Comparison of ENCODE assay signal across 10 cellular contexts in the genomic region with DNA sequence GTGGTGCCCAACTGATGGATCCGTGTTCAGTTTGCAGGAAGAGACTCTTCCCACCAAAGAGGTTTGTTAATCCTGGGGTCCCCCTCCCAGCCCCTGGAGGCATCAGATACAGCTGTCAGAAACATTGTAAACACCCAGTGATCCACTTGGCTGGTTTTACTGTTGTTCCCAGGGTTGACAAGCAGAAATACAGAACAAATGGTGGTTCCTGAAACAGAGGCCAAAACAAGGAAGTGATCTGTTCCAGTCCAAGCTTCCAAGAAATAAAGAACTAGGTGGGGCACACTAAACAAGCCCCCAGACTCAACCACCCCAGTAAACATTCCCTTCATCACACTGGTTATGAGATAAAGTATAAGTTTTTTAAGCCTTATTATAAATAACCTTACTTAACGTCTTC. TPM values are rescaled to one million over a fixed set of nuclear protein-coding genes. Genes with fewer than 3 reads are reported as not detected.
DNase-seq lines count a peak whose midpoint lies in the region; ATAC-seq and TF ChIP-seq lines count a peak whose summit lies in the region.
"Had no signal": no experiment of that assay in that cellular context is flagged by ENCODE, and none has a peak within 500 bp of the region (broad histone marks: within the 10 kb centered on the region; RNA-seq: fewer than 3 reads in every experiment).

No MANE protein-coding gene starts in this region.

- ATAC-seq in Right ventricle myocardium inferior (no peak), upper lobe of right lung (peak; percentile 58), GM18867 (IDR thresholded peaks at IDR 0.05; ENCODE audit: unreplicated experiment) (no peak)

- H3K9me3 Mint-ChIP-seq in activated naive CD8-positive, alpha-beta T cell (ENCODE audit: low read depth), result peaks cover 5% of the 10 kb centered on the region

- intact Hi-C loops in left ventricle myocardium inferior (cut with micrococcal nuclease), result no loop called here
- intact Hi-C loops in Right ventricle myocardium inferior (cut with DNase I), result loop anchor here (5.0 kb wide), 1 partner anchor 146 kb away; no protein-coding TSS in a partner anchor
- intact Hi-C loops in upper lobe of right lung (cut with DNase I), result no loop called here

- H3K4me3 Mint-ChIP-seq in activated naive CD8-positive, alpha-beta T cell, result peak overlapping the region; percentile 88

- H3K27me3 Mint-ChIP-seq in activated naive CD8-positive, alpha-beta T cell, result no peaks in the 10 kb centered on the region

- peaks cover 4% of the 10 kb centered on the region for H3K9me3 ChIP-seq in left ventricle myocardium inferior (replicated peaks)
- no peaks in the 10 kb centered on the region for H3K9me3 ChIP-seq in upper lobe of right lung
- H3K9me3 ChIP-seq: SJSA1 had no signal

- H3K27me3 ChIP-seq in left ventricle myocardium inferior (ENCODE audit: low read depth) (no peaks in the 10 kb centered on the region), upper lobe of right lung (no peaks in the 10 kb centered on the region)
- H3K27me3 ChIP-seq: SJSA1 had no signal

- peaks cover 10% of the 10 kb centered on the region for H3K4me1 ChIP-seq in left ventricle myocardium inferior
- no peaks in the 10 kb centered on the region for H3K4me1 ChIP-seq in upper lobe of right lung
- H3K4me1 ChIP-seq: SJSA1 had no signal

- no peak overlapping the region for H3K27ac Mint-ChIP-seq in activated naive CD8-positive, alpha-beta T cell

- H3K27ac ChIP-seq in left ventricle myocardium inferior (replicated peaks), result peak overlapping the region; percentile 95
- H3K27ac ChIP-seq in upper lobe of right lung, result peak overlapping the region; percentile 90

- peak overlapping the region; percentile 80 for H3K4me3 ChIP-seq in left ventricle myocardium inferior
- H3K4me3 ChIP-seq in upper lobe of right lung, result peak overlapping the region; percentile 62

- peaks cover 41% of the 10 kb centered on the region for H3K4me1 Mint-ChIP-seq in activated naive CD8-positive, alpha-beta T cell (ENCODE audit: low read depth)

- H3K36me3 Mint-ChIP-seq in activated naive CD8-positive, alpha-beta T cell, result peaks cover 2% of the 10 kb centered on the region

- no peaks in the 10 kb centered on the region for H3K36me3 ChIP-seq in left ventricle myocardium inferior
- no peaks in the 10 kb centered on the region for H3K36me3 ChIP-seq in upper lobe of right lung
- H3K36me3 ChIP-seq: SJSA1 had no signal

- TF ChIP-seq CTCF in left ventricle myocardium inferior (IDR thresholded peaks at IDR 0.05; ENCODE audit: borderline replicate concordance) (no peak), upper lobe of right lung (IDR thresholded peaks at IDR 0.05) (no peak)

- DNase-seq in left ventricle myocardium inferior, result no peak
- no peak for DNase-seq in Right ventricle myocardium inferior (ENCODE audit: missing footprints)
- DNase-seq in medulla oblongata (ENCODE audit: extremely low spot score), result peak; percentile 1
- DNase-seq in upper lobe of right lung, result no peak
- DNase-seq in NCI-H1105 (lab: John Stamatoyannopoulos, UW), result no peak
- no peak for DNase-seq in RPMI8226
- DNase-seq: effector CD4-positive, alpha-beta T cell had no signal

RNA-seq across cellular contexts. Expression of a gene that starts 1.1 kb away (rescaled TPM):
- total RNA-seq in left ventricle myocardium inferior (1.0 TPM), Right ventricle myocardium inferior (0.84 TPM), upper lobe of right lung (0.98 TPM)

RNA-seq across cellular contexts. Expression of a gene that starts 1.4 kb away (rescaled TPM):
- total RNA-seq in left ventricle myocardium inferior, result 41.8 TPM
- 38.8 TPM for total RNA-seq in Right ventricle myocardium inferior
- 14.2 TPM for total RNA-seq in upper lobe of right lung
